33 cellular contexts compared by ENCODE assay signal in the genomic region with DNA sequence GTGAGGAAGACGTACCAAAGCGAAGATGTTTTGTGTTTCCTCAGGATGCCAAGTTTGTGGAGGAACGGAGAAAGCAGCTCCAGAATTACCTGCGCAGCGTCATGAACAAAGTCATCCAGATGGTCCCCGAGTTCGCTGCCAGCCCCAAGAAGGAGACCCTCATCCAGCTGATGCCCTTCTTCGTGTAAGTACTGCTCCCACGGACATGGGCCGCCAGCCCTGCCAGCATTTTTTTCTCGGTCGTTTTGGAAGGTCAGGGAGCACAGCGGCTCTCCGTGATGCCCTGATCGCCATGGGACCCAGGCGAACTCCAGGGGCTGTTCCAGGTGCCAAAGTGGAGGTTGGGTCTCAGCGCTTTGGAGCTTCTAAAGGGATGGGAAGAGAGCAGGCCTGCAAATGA.
"Had no signal": no experiment of that assay in that cellular context is flagged by ENCODE, and none has a peak within 500 bp of the region (broad histone marks: within the 10 kb centered on the region; RNA-seq: fewer than 3 reads in every experiment).

No MANE protein-coding gene starts in this region.

- H3K4me3 Mint-ChIP-seq: activated B cell treated with CpG ODN at 0.5 μM for 24 hours; activated CD4-positive, alpha-beta memory T cell treated with anti-CD3 and anti-CD28 coated beads for 36 hours; activated CD4-positive, alpha-beta T cell treated with anti-CD3 and anti-CD28 coated beads, Interleukin-2, amount 10 ng/mL, durations not matched to agents 7 days and 5 days; activated CD8-positive, alpha-beta T cell treated with anti-CD3 and anti-CD28 coated beads for 36 hours; activated naive CD4-positive, alpha-beta T cell treated with anti-CD3 and anti-CD28 coated beads for 36 hours; activated naive CD8-positive, alpha-beta T cell treated with anti-CD3 and anti-CD28 coated beads for 36 hours; activated T-cell treated with anti-CD3 and anti-CD28 coated beads, Interleukin-2, amount 50 U/mL, for 4 hours; activated T-cell treated with anti-CD3 and anti-CD28 coated beads, Interleukin-2, amount 50 U/mL, for 72 hours; activated T-helper 1 cell treated with anti-CD3 and anti-CD28 coated beads, Interleukin-12 subunit alpha, Interleukin-12 subunit beta, Interleukin-2, Interleukin-4 antibody, amounts not matched to agents 30 ng/mL and 10 ng/mL and 1 ng/mL, durations not matched to agents 14 hours and 24 hours and 36 hours; activated T-helper 17 cell treated with anti-CD3 and anti-CD28 coated beads, Interleukin-2, amount 50 U/mL, for 72 hours; T-helper 1 cell treated with Interleukin-12 subunit alpha and Interleukin-12 subunit beta and Interleukin-4 antibody, amounts not matched to agents 30 μg/mL and 1 μg/mL, for 36 hours; T-helper 2 cell treated with Interferon-gamma antibody and Interleukin-4, amounts not matched to agents 5 μg/mL and 100 μg/mL, for 36 hours had no signal

- H3K36me3 ChIP-seq: adrenal gland, brain microvascular endothelial cell, breast epithelium had no signal

- H3K4me3 ChIP-seq: adrenal gland, body of pancreas, breast epithelium had no signal

- H3K9me3 Mint-ChIP-seq: activated B cell treated with CpG ODN at 0.5 μM for 24 hours; activated CD4-positive, alpha-beta memory T cell treated with anti-CD3 and anti-CD28 coated beads for 36 hours; activated CD4-positive, alpha-beta T cell treated with anti-CD3 and anti-CD28 coated beads, Interleukin-2, amount 10 ng/mL, durations not matched to agents 7 days and 5 days; activated CD8-positive, alpha-beta T cell treated with anti-CD3 and anti-CD28 coated beads for 36 hours; activated naive CD4-positive, alpha-beta T cell treated with anti-CD3 and anti-CD28 coated beads for 36 hours; activated naive CD4-positive, alpha-beta T cell treated with anti-CD3 and anti-CD28 coated beads, Interleukin-2, amount 50 U/mL, for 72 hours; activated naive CD8-positive, alpha-beta T cell treated with anti-CD3 and anti-CD28 coated beads for 36 hours; activated T-cell treated with anti-CD3 and anti-CD28 coated beads, Interleukin-2, amount 50 U/mL, for 4 hours; activated T-cell treated with anti-CD3 and anti-CD28 coated beads, Interleukin-2, amount 50 U/mL, for 72 hours; activated T-helper 1 cell treated with anti-CD3 and anti-CD28 coated beads, Interleukin-12 subunit alpha, Interleukin-12 subunit beta, Interleukin-2, Interleukin-4 antibody, amounts not matched to agents 30 ng/mL and 10 ng/mL and 1 ng/mL, durations not matched to agents 14 hours and 24 hours and 36 hours; activated T-helper 17 cell treated with anti-CD3 and anti-CD28 coated beads, Interleukin-2, amount 50 U/mL, for 72 hours; T-helper 1 cell treated with Interleukin-12 subunit alpha and Interleukin-12 subunit beta and Interleukin-4 antibody, amounts not matched to agents 30 μg/mL and 1 μg/mL, for 36 hours; T-helper 2 cell treated with Interferon-gamma antibody and Interleukin-4, amounts not matched to agents 5 μg/mL and 100 μg/mL, for 36 hours had no signal

- H3K27ac Mint-ChIP-seq: activated B cell treated with CpG ODN at 0.5 μM for 24 hours; activated CD4-positive, alpha-beta memory T cell treated with anti-CD3 and anti-CD28 coated beads for 36 hours; activated CD4-positive, alpha-beta T cell treated with anti-CD3 and anti-CD28 coated beads, Interleukin-2, amount 10 ng/mL, durations not matched to agents 7 days and 5 days; activated CD8-positive, alpha-beta T cell treated with anti-CD3 and anti-CD28 coated beads for 36 hours; activated naive CD4-positive, alpha-beta T cell treated with anti-CD3 and anti-CD28 coated beads for 36 hours; activated naive CD8-positive, alpha-beta T cell treated with anti-CD3 and anti-CD28 coated beads for 36 hours; activated T-cell treated with anti-CD3 and anti-CD28 coated beads, Interleukin-2, amount 50 U/mL, for 72 hours; activated T-helper 17 cell treated with anti-CD3 and anti-CD28 coated beads, Interleukin-2, amount 50 U/mL, for 72 hours; T-helper 1 cell treated with Interleukin-12 subunit alpha and Interleukin-12 subunit beta and Interleukin-4 antibody, amounts not matched to agents 30 μg/mL and 1 μg/mL, for 36 hours; T-helper 2 cell treated with Interferon-gamma antibody and Interleukin-4, amounts not matched to agents 5 μg/mL and 100 μg/mL, for 36 hours had no signal

- H3K4me1 Mint-ChIP-seq: activated B cell treated with CpG ODN at 0.5 μM for 24 hours; activated naive CD8-positive, alpha-beta T cell treated with anti-CD3 and anti-CD28 coated beads for 36 hours had no signal

- H3K9me3 ChIP-seq: adrenal gland, body of pancreas, breast epithelium had no signal

- H3K4me1 ChIP-seq: adrenal gland, body of pancreas, breast epithelium had no signal

- ATAC-seq: activated CD8-positive, alpha-beta T cell treated with anti-CD3 and anti-CD28 coated beads for 36 hours; activated naive CD4-positive, alpha-beta T cell treated with anti-CD3 and anti-CD28 coated beads, Interleukin-2, amount 50 U/mL, for 72 hours; activated T-cell treated with anti-CD3 and anti-CD28 coated beads, Interleukin-2, amount 50 U/mL, for 4 hours; activated T-cell treated with anti-CD3 and anti-CD28 coated beads, Interleukin-2, amount 50 U/mL, for 72 hours; activated T-helper 17 cell treated with anti-CD3 and anti-CD28 coated beads, Interleukin-2, amount 50 U/mL, for 72 hours; body of pancreas had no signal

- H3K27me3 Mint-ChIP-seq: activated B cell treated with CpG ODN at 0.5 μM for 24 hours; activated CD4-positive, alpha-beta memory T cell treated with anti-CD3 and anti-CD28 coated beads for 36 hours; activated CD4-positive, alpha-beta T cell treated with anti-CD3 and anti-CD28 coated beads, Interleukin-2, amount 10 ng/mL, durations not matched to agents 7 days and 5 days; activated CD8-positive, alpha-beta T cell treated with anti-CD3 and anti-CD28 coated beads for 36 hours; activated naive CD8-positive, alpha-beta T cell treated with anti-CD3 and anti-CD28 coated beads for 36 hours; activated T-helper 17 cell treated with anti-CD3 and anti-CD28 coated beads, Interleukin-2, amount 50 U/mL, for 72 hours had no signal

- H3K27ac ChIP-seq: adrenal gland, body of pancreas, brain microvascular endothelial cell, breast epithelium, VCaP had no signal

- H3K27me3 ChIP-seq: adrenal gland, body of pancreas, brain microvascular endothelial cell, breast epithelium had no signal

- DNase-seq: activated B cell treated with CpG ODN at 0.5 μM for 24 hours; activated CD4-positive, alpha-beta memory T cell treated with anti-CD3 and anti-CD28 coated beads for 36 hours; activated CD4-positive, alpha-beta T cell treated with anti-CD3 and anti-CD28 coated beads for 48 hours; activated CD4-positive, alpha-beta T cell treated with anti-CD3 and anti-CD28 coated beads, Interleukin-2, amount 10 ng/mL, durations not matched to agents 7 days and 5 days; activated CD4-positive, CD25-positive, alpha-beta regulatory T cell treated with anti-CD3 and anti-CD28 coated beads, Interleukin-2, amount 50 U/mL, for 72 hours; activated CD8-positive, alpha-beta memory T cell treated with anti-CD3 and anti-CD28 coated beads, Interleukin-2, amount 50 U/mL, for 4 hours; activated CD8-positive, alpha-beta T cell treated with anti-CD3 and anti-CD28 coated beads for 36 hours; activated effector memory CD4-positive, alpha-beta T cell treated with anti-CD3 and anti-CD28 coated beads, Interleukin-2, amount 50 U/mL, for 16 hours; activated gamma-delta T cell treated with Interleukin-2 at 50 U/mL for 16 hours; activated naive CD4-positive, alpha-beta T cell; activated naive CD4-positive, alpha-beta T cell treated with anti-CD3 and anti-CD28 coated beads for 36 hours; activated naive CD4-positive, alpha-beta T cell treated with anti-CD3 and anti-CD28 coated beads, Interleukin-2, amount 50 U/mL, for 16 hours; activated naive CD8-positive, alpha-beta T cell treated with anti-CD3 and anti-CD28 coated beads for 36 hours; activated T-cell treated with anti-CD3 and anti-CD28 coated beads for 4 hours; activated T-cell treated with anti-CD3 and anti-CD28 coated beads, Interleukin-2, amount 50 U/mL, for 1 hour; activated T-cell treated with anti-CD3 and anti-CD28 coated beads, Interleukin-2, amount 50 U/mL, for 4 hours; activated T-cell treated with anti-CD3 and anti-CD28 coated beads, Interleukin-2, amount 50 U/mL, for 72 hours; adrenal gland; amniotic stem cell; body of pancreas; brain microvascular endothelial cell; central memory CD4-positive, alpha-beta T cell; SW 1271; T-helper 1 cell; T-helper 2 cell; T-helper 9 cell had no signal
